ENCODE assay signal across 2 cellular contexts in the genomic region with DNA sequence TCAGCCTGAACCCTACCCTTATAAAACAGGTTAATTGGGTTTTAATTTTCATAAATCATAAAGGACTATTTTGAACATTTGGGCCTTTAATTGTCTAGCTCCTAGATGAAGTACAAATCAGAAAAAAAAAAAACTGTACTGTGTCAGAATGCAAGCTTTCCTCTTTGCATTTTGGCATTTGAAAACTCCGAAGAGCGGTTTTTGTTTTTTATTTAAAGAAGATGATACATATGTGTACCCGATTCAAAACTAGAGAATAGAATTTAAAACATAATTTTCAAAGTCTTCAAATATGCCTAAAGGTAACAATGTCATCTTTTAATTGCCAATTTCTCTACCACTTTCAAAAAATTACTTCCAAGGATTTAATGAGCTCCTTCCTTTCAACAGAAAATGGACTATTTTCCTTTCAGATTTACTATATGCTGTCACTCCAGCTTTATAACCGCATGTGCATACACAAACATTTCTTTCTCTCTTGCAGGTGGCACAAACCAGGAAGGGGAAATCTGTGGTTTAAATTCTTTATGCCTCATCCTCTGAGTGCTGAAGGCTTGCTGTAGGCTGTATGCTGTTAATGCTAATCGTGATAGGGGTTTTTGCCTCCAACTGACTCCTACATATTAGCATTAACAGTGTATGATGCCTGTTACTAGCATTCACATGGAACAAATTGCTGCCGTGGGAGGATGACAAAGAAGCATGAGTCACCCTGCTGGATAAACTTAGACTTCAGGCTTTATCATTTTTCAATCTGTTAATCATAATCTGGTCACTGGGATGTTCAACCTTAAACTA.
TF ChIP-seq lines count a peak whose summit lies in the region.

No MANE protein-coding gene starts in this region.

TF ChIP-seq in GM12878, 131 proteins besides CTCF, POLR2A, EP300 and RAD21 (continues in another document):
- TF ChIP-seq, protein P1, sequence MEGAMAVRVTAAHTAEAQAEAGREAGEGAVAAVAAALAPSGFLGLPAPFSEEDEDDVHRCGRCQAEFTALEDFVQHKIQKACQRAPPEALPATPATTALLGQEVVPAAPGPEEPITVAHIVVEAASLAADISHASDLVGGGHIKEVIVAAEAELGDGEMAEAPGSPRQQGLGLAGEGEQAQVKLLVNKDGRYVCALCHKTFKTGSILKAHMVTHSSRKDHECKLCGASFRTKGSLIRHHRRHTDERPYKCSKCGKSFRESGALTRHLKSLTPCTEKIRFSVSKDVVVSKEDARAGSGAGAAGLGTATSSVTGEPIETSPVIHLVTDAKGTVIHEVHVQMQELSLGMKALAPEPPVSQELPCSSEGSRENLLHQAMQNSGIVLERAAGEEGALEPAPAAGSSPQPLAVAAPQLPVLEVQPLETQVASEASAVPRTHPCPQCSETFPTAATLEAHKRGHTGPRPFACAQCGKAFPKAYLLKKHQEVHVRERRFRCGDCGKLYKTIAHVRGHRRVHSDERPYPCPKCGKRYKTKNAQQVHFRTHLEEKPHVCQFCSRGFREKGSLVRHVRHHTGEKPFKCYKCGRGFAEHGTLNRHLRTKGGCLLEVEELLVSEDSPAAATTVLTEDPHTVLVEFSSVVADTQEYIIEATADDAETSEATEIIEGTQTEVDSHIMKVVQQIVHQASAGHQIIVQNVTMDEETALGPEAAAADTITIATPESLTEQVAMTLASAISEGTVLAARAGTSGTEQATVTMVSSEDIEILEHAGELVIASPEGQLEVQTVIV (IDR thresholded peaks at IDR 0.05; ENCODE audit: borderline replicate concordance, partially characterized antibody) = no peak
- TF ChIP-seq, protein P2, sequence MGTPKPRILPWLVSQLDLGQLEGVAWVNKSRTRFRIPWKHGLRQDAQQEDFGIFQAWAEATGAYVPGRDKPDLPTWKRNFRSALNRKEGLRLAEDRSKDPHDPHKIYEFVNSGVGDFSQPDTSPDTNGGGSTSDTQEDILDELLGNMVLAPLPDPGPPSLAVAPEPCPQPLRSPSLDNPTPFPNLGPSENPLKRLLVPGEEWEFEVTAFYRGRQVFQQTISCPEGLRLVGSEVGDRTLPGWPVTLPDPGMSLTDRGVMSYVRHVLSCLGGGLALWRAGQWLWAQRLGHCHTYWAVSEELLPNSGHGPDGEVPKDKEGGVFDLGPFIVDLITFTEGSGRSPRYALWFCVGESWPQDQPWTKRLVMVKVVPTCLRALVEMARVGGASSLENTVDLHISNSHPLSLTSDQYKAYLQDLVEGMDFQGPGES (IDR thresholded peaks at IDR 0.05) = no peak
- TF ChIP-seq REST (IDR thresholded peaks at IDR 0.05; ENCODE audit: low read depth, low read length) (no peak), MLLT1 (IDR thresholded peaks at IDR 0.05) (0 out of 2 replicates have a peak, but pooled peaks have one; percentile 44), RB1 (IDR thresholded peaks at IDR 0.05; ENCODE audit: borderline replicate concordance) (peak; percentile 30; the same call in 1 of the 2 replicates), FOXK2 (IDR thresholded peaks at IDR 0.05) (no peak), YY1 (IDR thresholded peaks at IDR 0.05; ENCODE audit: low read depth, low read length) (no peak), SMC3 (IDR thresholded peaks at IDR 0.05; ENCODE audit: borderline replicate concordance, low read length) (no peak), TARDBP (IDR thresholded peaks at IDR 0.05; ENCODE audit: borderline replicate concordance) (no peak), SPI1 (IDR thresholded peaks at IDR 0.05; ENCODE audit: borderline replicate concordance, insufficient read depth, low read depth, low read length) (0 out of 2 replicates have a peak, but pooled peaks have one; percentile 13), GATAD2B (conservative IDR thresholded peaks at IDR 0.05; ENCODE audit: low read depth) (no peak)
- TF ChIP-seq, protein P3, sequence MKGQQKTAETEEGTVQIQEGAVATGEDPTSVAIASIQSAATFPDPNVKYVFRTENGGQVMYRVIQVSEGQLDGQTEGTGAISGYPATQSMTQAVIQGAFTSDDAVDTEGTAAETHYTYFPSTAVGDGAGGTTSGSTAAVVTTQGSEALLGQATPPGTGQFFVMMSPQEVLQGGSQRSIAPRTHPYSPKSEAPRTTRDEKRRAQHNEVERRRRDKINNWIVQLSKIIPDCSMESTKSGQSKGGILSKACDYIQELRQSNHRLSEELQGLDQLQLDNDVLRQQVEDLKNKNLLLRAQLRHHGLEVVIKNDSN (IDR thresholded peaks at IDR 0.05; ENCODE audit: borderline replicate concordance, extremely low read length, insufficient read depth, low read depth, low read length) = no peak

TF ChIP-seq in neural cell, 6 proteins besides CTCF, POLR2A, EP300 and RAD21 (continued from another document):
- no peak for TF ChIP-seq SMC3 (conservative IDR thresholded peaks at IDR 0.05; ENCODE audit: poor library complexity)
- TF ChIP-seq MXI1 (conservative IDR thresholded peaks at IDR 0.05; ENCODE audit: poor library complexity, severe bottlenecking) = peak; percentile 29
- no peak for TF ChIP-seq EZH2 (IDR thresholded peaks at IDR 0.05; ENCODE audit: borderline replicate concordance, insufficient read depth, low read length, poor library complexity, severe bottlenecking)
